ENCODE assay signal across 24 cellular contexts in the genomic region with DNA sequence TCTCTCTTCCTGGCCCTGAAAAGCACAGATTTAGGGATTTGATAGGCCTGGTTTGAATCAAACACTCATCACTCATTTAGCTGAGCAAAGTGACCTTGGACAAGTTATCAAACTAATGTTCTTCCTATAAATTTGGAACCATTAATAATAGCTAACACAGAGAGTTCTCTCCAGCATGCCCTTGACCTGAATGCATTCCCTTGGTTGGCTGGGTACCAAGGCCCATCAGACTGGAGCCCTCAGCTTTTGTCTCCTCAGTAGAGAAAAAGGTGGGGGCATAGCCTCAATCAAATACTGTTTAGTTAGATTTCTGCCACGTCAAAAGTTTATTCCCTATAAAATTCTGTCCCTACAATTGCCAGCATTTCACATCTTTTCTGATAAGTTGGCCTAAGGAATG.
"Had no signal": no experiment of that assay in that cellular context is flagged by ENCODE, and none has a peak within 500 bp of the region (broad histone marks: within the 10 kb centered on the region; RNA-seq: fewer than 3 reads in every experiment).

No MANE protein-coding gene starts in this region.

- H3K4me1 ChIP-seq: ascending aorta had no signal

- H3K27ac Mint-ChIP-seq: activated CD8-positive, alpha-beta T cell treated with anti-CD3 and anti-CD28 coated beads, Interleukin-2, amount 10 ng/mL, durations not matched to agents 7 days and 5 days; activated naive CD4-positive, alpha-beta T cell treated with anti-CD3 and anti-CD28 coated beads, Interleukin-2, amount 50 U/mL, for 72 hours; effector memory CD8-positive, alpha-beta T cell; nephron progenitor cell; T-cell; T-helper 2 cell treated with Interferon-gamma antibody and Interleukin-4, amounts not matched to agents 5 μg/mL and 100 μg/mL, for 36 hours had no signal

- H3K36me3 Mint-ChIP-seq: activated naive CD4-positive, alpha-beta T cell treated with anti-CD3 and anti-CD28 coated beads, Interleukin-2, amount 50 U/mL, for 72 hours; T-cell had no signal

- H3K4me3 Mint-ChIP-seq: activated CD8-positive, alpha-beta T cell treated with anti-CD3 and anti-CD28 coated beads, Interleukin-2, amount 10 ng/mL, durations not matched to agents 7 days and 5 days; effector memory CD8-positive, alpha-beta T cell; nephron progenitor cell; T-cell; T-helper 2 cell treated with Interferon-gamma antibody and Interleukin-4, amounts not matched to agents 5 μg/mL and 100 μg/mL, for 36 hours had no signal

- H3K4me1 Mint-ChIP-seq: T-cell had no signal

- DNase-seq: activated CD4-positive, alpha-beta T cell treated with anti-CD3 and anti-CD28 coated beads for 1 hour; activated CD4-positive, alpha-beta T cell treated with anti-CD3 and anti-CD28 coated beads, Interleukin-2, amount 50 U/mL, for 1 hour; activated CD8-positive, alpha-beta T cell treated with anti-CD3 and anti-CD28 coated beads, Interleukin-2, amount 10 ng/mL, durations not matched to agents 7 days and 5 days; activated T-cell treated with anti-CD3 and anti-CD28 coated beads, Interleukin-2, amount 50 U/mL, for 1 hour; brain microvascular endothelial cell; central memory CD4-positive, alpha-beta T cell; effector memory CD8-positive, alpha-beta T cell; foreskin melanocyte; hippocampal formation; kidney glomerular epithelial cell; nephron progenitor cell; nucleus accumbens; posterior cingulate gyrus; stimulated activated CD4-positive, alpha-beta T cell treated with anti-CD3 and anti-CD28 coated beads, Interleukin-12 subunit alpha, Interleukin-12 subunit beta, amount 100 ng/mL, for 4 hours; stimulated activated CD4-positive, alpha-beta T cell treated with anti-CD3 and anti-CD28 coated beads, Interleukin-4, amount 100 ng/mL, for 4 hours; stimulated activated naive CD8-positive, alpha-beta T cell treated with anti-CD3 and anti-CD28 coated beads, Interleukin-15, Interleukin-2, amounts not matched to agents 100 U/mL and 50 U/mL, for 24 hours; substantia nigra; T-cell had no signal

- H3K27ac ChIP-seq: ascending aorta, brain microvascular endothelial cell, VCaP had no signal

- ATAC-seq: activated CD8-positive, alpha-beta T cell treated with anti-CD3 and anti-CD28 coated beads, Interleukin-2, amount 10 ng/mL, durations not matched to agents 7 days and 5 days; activated naive CD4-positive, alpha-beta T cell treated with anti-CD3 and anti-CD28 coated beads, Interleukin-2, amount 50 U/mL, for 72 hours; effector memory CD8-positive, alpha-beta T cell; esophagus mucosa; stimulated activated naive CD8-positive, alpha-beta T cell treated with anti-CD3 and anti-CD28 coated beads, Interleukin-15, Interleukin-2, amounts not matched to agents 100 U/mL and 50 U/mL, for 24 hours; T-cell had no signal

- H3K36me3 ChIP-seq: ascending aorta, brain microvascular endothelial cell, tibial nerve had no signal

- H3K4me3 ChIP-seq: ascending aorta, tibial nerve had no signal

- H3K27me3 ChIP-seq: ascending aorta, brain microvascular endothelial cell, tibial nerve had no signal

- H3K9me3 Mint-ChIP-seq: activated naive CD4-positive, alpha-beta T cell treated with anti-CD3 and anti-CD28 coated beads, Interleukin-2, amount 50 U/mL, for 72 hours; effector memory CD8-positive, alpha-beta T cell; nephron progenitor cell; T-cell; T-helper 2 cell treated with Interferon-gamma antibody and Interleukin-4, amounts not matched to agents 5 μg/mL and 100 μg/mL, for 36 hours had no signal

- H3K9me3 ChIP-seq: ascending aorta, tibial nerve had no signal
